Comparison of ENCODE assay signal across 18 cellular contexts in genomic region chr15:66068801-66069200, GRCh38.
DNase-seq lines count a peak whose midpoint lies in the region; FAIRE-seq and TF ChIP-seq lines count a peak whose summit lies in the region.
"Had no signal": no experiment of that assay in that cellular context is flagged by ENCODE, and none has a peak within 500 bp of the region (broad histone marks: within the 10 kb centered on the region; RNA-seq: fewer than 3 reads in every experiment).

No MANE protein-coding gene starts in this region.

- TF ChIP-seq CTCF in H9 (conservative IDR thresholded peaks at IDR 0.05) (no peak), bronchial epithelial cell (IDR thresholded peaks at IDR 0.05; ENCODE audit: insufficient read depth, low read length, severe bottlenecking) (no peak), kidney (IDR thresholded peaks at IDR 0.05; ENCODE audit: borderline replicate concordance, extremely low read depth, insufficient read depth) (no peak)

- H2BK20ac ChIP-seq in H9 (ENCODE audit: low read depth, low read length, poor library complexity, severe bottlenecking): no peak overlapping the region

- H3K4me3 ChIP-seq in bronchial epithelial cell (ENCODE audit: low read depth, low read length): no peak overlapping the region
- H3K4me3 ChIP-seq in kidney (ENCODE audit: low read length in 2 of 2): no peak overlapping the region
- H3K4me3 ChIP-seq: BLaER1 treated with 17β-estradiol and CSF1 and Interleukin-3, amounts not matched to agents 10 nM and 100 nM; GM23248 had no signal

- H2AK5ac ChIP-seq in H9 (ENCODE audit: insufficient read length, low read length): no peak overlapping the region

- H3K4me2 ChIP-seq in H9 (ENCODE audit: insufficient read depth, insufficient read length, low read length): no peak overlapping the region
- H3K4me2 ChIP-seq: BLaER1 treated with 17β-estradiol and CSF1 and Interleukin-3, amounts not matched to agents 10 nM and 100 nM had no signal

- H3K79me1 ChIP-seq in H9 (ENCODE audit: insufficient read depth, low read depth, low read length, poor library complexity, severe bottlenecking): no peaks in the 10 kb centered on the region

- no peaks in the 10 kb centered on the region for H3K36me3 ChIP-seq in bronchial epithelial cell (ENCODE audit: control insufficient read depth, insufficient read depth, low read length)
- no peaks in the 10 kb centered on the region for H3K36me3 ChIP-seq in kidney (ENCODE audit: control insufficient read depth in 1 of 2, insufficient read depth in 2 of 2, low read length in 2 of 2)
- H3K36me3 ChIP-seq: BLaER1 treated with 17β-estradiol and CSF1 and Interleukin-3, amounts not matched to agents 10 nM and 100 nM had no signal

- H3K9me3 ChIP-seq in H9 (ENCODE audit: control insufficient read depth, low read depth, low read length) (no peaks in the 10 kb centered on the region), kidney (ENCODE audit: control insufficient read depth in 1 of 2, low read length in 2 of 2) (no peaks in the 10 kb centered on the region)
- H3K9me3 ChIP-seq: BLaER1 treated with 17β-estradiol and CSF1 and Interleukin-3, amounts not matched to agents 10 nM and 100 nM had no signal

- no peak overlapping the region for H2BK120ac ChIP-seq in H9 (ENCODE audit: low read depth, low read length, poor library complexity, severe bottlenecking)

- WGBS in H9 (ENCODE audit: extremely low coverage, insufficient read length, low lambda C conversion rate): no CpG with 5 or more reads among the region's 1 CpG

- H4K5ac ChIP-seq in H9 (ENCODE audit: insufficient read length, low read depth, low read length): no peak overlapping the region

- no peak overlapping the region for H2BK15ac ChIP-seq in H9 (ENCODE audit: low read depth, low read length)

- H2BK5ac ChIP-seq in H9 (ENCODE audit: insufficient read length, low read length): no peak overlapping the region

- H3K18ac ChIP-seq in H9 (ENCODE audit: insufficient read length, low read depth, low read length): no peak overlapping the region

- H2AFZ ChIP-seq in H9 (ENCODE audit: low read length): no peak overlapping the region
- H2AFZ ChIP-seq: GM23248 had no signal

- peaks cover 66 to 70% of the 10 kb centered on the region in 2 experiments for H3K4me1 Mint-ChIP-seq in H9
- H3K4me1 Mint-ChIP-seq: B cell; CD4-positive, CD25-positive, alpha-beta regulatory T cell; CD8-positive, alpha-beta memory T cell had no signal

- H3K9ac ChIP-seq in H9 (ENCODE audit: extremely low read depth, insufficient read length, low read length): no peak overlapping the region
- no peak overlapping the region for H3K9ac ChIP-seq in kidney (ENCODE audit: low read length in 2 of 2)
- H3K9ac ChIP-seq: BLaER1 treated with 17β-estradiol and CSF1 and Interleukin-3, amounts not matched to agents 10 nM and 100 nM; GM23248 had no signal

- no peaks in the 10 kb centered on the region for H3K36me3 Mint-ChIP-seq in H9 (ENCODE audit: insufficient read depth in 1 of 3, low read depth in 3 of 3)
- H3K36me3 Mint-ChIP-seq: CD4-positive, CD25-positive, alpha-beta regulatory T cell; CD8-positive, alpha-beta memory T cell had no signal

- H3K9me3 Mint-ChIP-seq in H9: no peaks in the 10 kb centered on the region
- H3K9me3 Mint-ChIP-seq: CD4-positive, CD25-positive, alpha-beta regulatory T cell; CD8-positive, alpha-beta memory T cell had no signal

- no peaks in the 10 kb centered on the region; the same call in 1 of the 2 replicates for H3K27me3 Mint-ChIP-seq in H9 (ENCODE audit: low read depth)

- no peak overlapping the region for H3K27ac Mint-ChIP-seq in H9
- H3K27ac Mint-ChIP-seq: B cell; CD4-positive, CD25-positive, alpha-beta regulatory T cell; CD8-positive, alpha-beta memory T cell had no signal

- intact Hi-C loops in kidney (cut with DNase I): no loop called here

- DNase-seq in H9 (no peak), bronchial epithelial cell (ENCODE audit: low read depth) (no peak), kidney (peak; percentile 10), urothelium cell line (ENCODE audit: low spot score) (no peak), HCEC 1CT (no peak), DMS114 treated with DMSO at 0.1 percent for 48 hours (lab: John Stamatoyannopoulos, UW; ENCODE audit: unreplicated experiment) (no peak), NOMO-1 treated with DMSO at 0.1 percent for 48 hours (lab: John Stamatoyannopoulos, UW; ENCODE audit: unreplicated experiment) (no peak)
- DNase-seq: CD4-positive, CD25-positive, alpha-beta regulatory T cell; CD8-positive, alpha-beta memory T cell; COR-L47; DMS 273 treated with DMSO at 0.1 percent for 48 hours; GM23248; H7 had no signal

- no peak overlapping the region for H4K91ac ChIP-seq in H9 (ENCODE audit: insufficient read length, low read depth, low read length)

- no peaks in the 10 kb centered on the region for H4K20me1 ChIP-seq in H9 (ENCODE audit: control insufficient read depth, insufficient read depth, insufficient read length)
- H4K20me1 ChIP-seq: BLaER1 treated with 17β-estradiol and CSF1 and Interleukin-3, amounts not matched to agents 10 nM and 100 nM had no signal

- H3T11ph ChIP-seq in H9 (ENCODE audit: low read length): no peak overlapping the region

- H3K14ac ChIP-seq in H9 (ENCODE audit: insufficient read depth, low read length): no peak overlapping the region

- H3K27me3 ChIP-seq in H9 (ENCODE audit: insufficient read depth, low read length): no peaks in the 10 kb centered on the region
- peaks cover 2% of the 10 kb centered on the region for H3K27me3 ChIP-seq in bronchial epithelial cell (ENCODE audit: control insufficient read depth, insufficient read depth, low read length)
- H3K27me3 ChIP-seq: BLaER1 treated with 17β-estradiol and CSF1 and Interleukin-3, amounts not matched to agents 10 nM and 100 nM had no signal

- H4K8ac ChIP-seq in H9 (replicated peaks; ENCODE audit: insufficient read length, low read depth, low read length): peak overlapping the region; percentile 32

- H3K27ac ChIP-seq in H9 (ENCODE audit: insufficient read length, low read depth, low read length): no peak overlapping the region
- no peak overlapping the region for H3K27ac ChIP-seq in kidney (ENCODE audit: low read depth in 2 of 2, low read length in 2 of 2)
- H3K27ac ChIP-seq: BLaER1 treated with 17β-estradiol and CSF1 and Interleukin-3, amounts not matched to agents 10 nM and 100 nM; GM23248 had no signal

- H3K4ac ChIP-seq in H9 (ENCODE audit: low read depth, low read length): no peak overlapping the region

- H3K23ac ChIP-seq in H9 (ENCODE audit: insufficient read length, low read depth, low read length): no peak overlapping the region

- FAIRE-seq in bronchial epithelial cell (lab: Jason Lieb, UNC): peak; percentile 32
- no peak for FAIRE-seq in kidney (lab: Jason Lieb, UNC)
- FAIRE-seq in urothelium cell line (lab: Jason Lieb, UNC): peak; percentile 63
- FAIRE-seq: G401.6, GM12891, GM19239 had no signal

- no peak overlapping the region for H3K4me3 Mint-ChIP-seq in H9
- H3K4me3 Mint-ChIP-seq: B cell; CD4-positive, CD25-positive, alpha-beta regulatory T cell; CD8-positive, alpha-beta memory T cell had no signal

- no peaks in the 10 kb centered on the region for H3K79me2 ChIP-seq in H9 (ENCODE audit: insufficient read depth, low read length)

- H2BK12ac ChIP-seq in H9 (ENCODE audit: insufficient read length, low read depth, low read length): no peak overlapping the region

- no peaks in the 10 kb centered on the region for H3K23me2 ChIP-seq in H9 (ENCODE audit: insufficient read length, low read depth, low read length, poor library complexity, severe bottlenecking)

- H3K56ac ChIP-seq in H9 (ENCODE audit: insufficient read length, low read depth, low read length): no peak overlapping the region

- H3K4me1 ChIP-seq in H9 (ENCODE audit: insufficient read depth, low read length) (peaks cover 10% of the 10 kb centered on the region; the same call in 1 of the 2 replicates), kidney (ENCODE audit: control insufficient read depth in 1 of 2, insufficient read depth in 1 of 2, low read depth in 1 of 2, low read length in 2 of 2) (no peaks in the 10 kb centered on the region)
